In genomic region chr15:50181206-50181982, GRCh38 we compare ENCODE assay signal across 8 cellular contexts. TPM values are rescaled to one million over a fixed set of nuclear protein-coding genes. Genes with fewer than 3 reads are reported as not detected.
DNase-seq lines count a peak whose midpoint lies in the region; ATAC-seq, FAIRE-seq and TF ChIP-seq lines count a peak whose summit lies in the region.

No MANE protein-coding gene starts in this region.

- intact Hi-C loops in transverse colon (cut with DNase I; ENCODE audit: low total_unique reads): no loop called here

- ATAC-seq in activated T-helper 17 cell treated with anti-CD3 and anti-CD28 coated beads, Interleukin-2, amount 50 U/mL, for 72 hours (replicated peaks): no peak
- no peak for ATAC-seq in GM19328 (IDR thresholded peaks at IDR 0.05; ENCODE audit: unreplicated experiment)
- no peak for ATAC-seq in HG02623 (IDR thresholded peaks at IDR 0.05; ENCODE audit: unreplicated experiment)

- no peak for TF ChIP-seq RAD21 in liver (IDR thresholded peaks at IDR 0.05)

- no peaks in the 10 kb centered on the region for H3K36me3 ChIP-seq in liver (ENCODE audit: control insufficient read depth in 4 of 4, insufficient read depth in 3 of 4, low read depth in 1 of 4, low read length in 3 of 4)
- H3K36me3 ChIP-seq in transverse colon: no peaks in the 10 kb centered on the region

- H3K9me3 Mint-ChIP-seq in activated naive CD4-positive, alpha-beta T cell treated with anti-CD3 and anti-CD28 coated beads, Interleukin-2, amount 50 U/mL, for 24 hours: no peaks in the 10 kb centered on the region
- no peaks in the 10 kb centered on the region for H3K9me3 Mint-ChIP-seq in activated T-helper 17 cell treated with anti-CD3 and anti-CD28 coated beads, Interleukin-2, amount 50 U/mL, for 72 hours

- H3K4me1 Mint-ChIP-seq in activated naive CD4-positive, alpha-beta T cell treated with anti-CD3 and anti-CD28 coated beads, Interleukin-2, amount 50 U/mL, for 24 hours: peaks cover 21% of the 10 kb centered on the region
- H3K4me1 Mint-ChIP-seq in activated T-helper 17 cell treated with anti-CD3 and anti-CD28 coated beads, Interleukin-2, amount 50 U/mL, for 72 hours: peaks cover 22% of the 10 kb centered on the region

- H3K27ac ChIP-seq in liver (ENCODE audit: low read depth in 1 of 2, low read length in 2 of 2): peak overlapping the region; percentile 86 to 93
- peak overlapping the region in 3 of 4 donors; percentile 20 to 76 (median 36) for H3K27ac ChIP-seq in transverse colon

- no peak for TF ChIP-seq CTCF in liver (IDR thresholded peaks at IDR 0.05; ENCODE audit: low read depth, low read length, missing input control)
- no peak for TF ChIP-seq CTCF in transverse colon (IDR thresholded peaks at IDR 0.05)

- H3K27me3 ChIP-seq in liver (ENCODE audit: control insufficient read depth in 4 of 4, insufficient read depth in 4 of 4, low read length in 3 of 4): no peaks in the 10 kb centered on the region
- peaks cover 13% of the 10 kb centered on the region for H3K27me3 ChIP-seq in transverse colon

- H3K9me3 ChIP-seq in liver (ENCODE audit: control insufficient read depth in 4 of 4, low read length in 3 of 4) (no peaks in the 10 kb centered on the region), transverse colon (no peaks in the 10 kb centered on the region)

- 20% methylated on average over 18 of the region's 18 CpGs for WGBS in liver
- WGBS in transverse colon (ENCODE audit: low coverage in 1 of 2), 2 donors: 50 to 61% methylated on average over 4 to 18 of the region's 18 CpGs

- no peak for TF ChIP-seq POLR2A in transverse colon (IDR thresholded peaks at IDR 0.05)
- TF ChIP-seq POLR2A in GM12891 (IDR thresholded peaks at IDR 0.05; ENCODE audit: low read depth, low read length): no peak

- peak overlapping the region; percentile 59 for H3K27ac Mint-ChIP-seq in activated naive CD4-positive, alpha-beta T cell treated with anti-CD3 and anti-CD28 coated beads, Interleukin-2, amount 50 U/mL, for 24 hours
- no peak overlapping the region for H3K27ac Mint-ChIP-seq in activated T-helper 17 cell treated with anti-CD3 and anti-CD28 coated beads, Interleukin-2, amount 50 U/mL, for 72 hours

- in situ Hi-C loops in transverse colon (cut with MboI; ENCODE audit: low pct_ligation_motif_present in 1 of 4, low pct_unique_long_range_greater_than_20kb in 1 of 4, low sequenced_read_pairs in 3 of 4): no loop called here

- no peak for FAIRE-seq in GM12891 (lab: Jason Lieb, UNC)

- peak overlapping the region; percentile 86 to 96 (median 89) for H3K4me3 ChIP-seq in liver (ENCODE audit: low read depth in 1 of 3, low read length in 3 of 3)
- peak overlapping the region in 3 of 4 donors; percentile 52 to 71 (median 60) for H3K4me3 ChIP-seq in transverse colon

- peaks cover under 1 to 25% (median 9%) of the 10 kb centered on the region in 4 donors for H3K4me1 ChIP-seq in liver (ENCODE audit: control insufficient read depth in 4 of 4, insufficient read depth in 4 of 4, low read length in 3 of 4)
- H3K4me1 ChIP-seq in transverse colon: peaks cover 0 to 29% (median 16%) of the 10 kb centered on the region in 4 donors

- H3K27me3 Mint-ChIP-seq in activated naive CD4-positive, alpha-beta T cell treated with anti-CD3 and anti-CD28 coated beads, Interleukin-2, amount 50 U/mL, for 24 hours: peaks cover 24% of the 10 kb centered on the region
- peaks cover 24% of the 10 kb centered on the region for H3K27me3 Mint-ChIP-seq in activated T-helper 17 cell treated with anti-CD3 and anti-CD28 coated beads, Interleukin-2, amount 50 U/mL, for 72 hours

- H3K36me3 Mint-ChIP-seq in activated naive CD4-positive, alpha-beta T cell treated with anti-CD3 and anti-CD28 coated beads, Interleukin-2, amount 50 U/mL, for 24 hours: no peaks in the 10 kb centered on the region
- peaks cover 5% of the 10 kb centered on the region for H3K36me3 Mint-ChIP-seq in activated T-helper 17 cell treated with anti-CD3 and anti-CD28 coated beads, Interleukin-2, amount 50 U/mL, for 72 hours (ENCODE audit: low read depth)

- peak overlapping the region; percentile 90 for H3K4me3 Mint-ChIP-seq in activated naive CD4-positive, alpha-beta T cell treated with anti-CD3 and anti-CD28 coated beads, Interleukin-2, amount 50 U/mL, for 24 hours
- H3K4me3 Mint-ChIP-seq in activated T-helper 17 cell treated with anti-CD3 and anti-CD28 coated beads, Interleukin-2, amount 50 U/mL, for 72 hours: peak overlapping the region; percentile 99

- TF ChIP-seq EP300 in transverse colon (IDR thresholded peaks at IDR 0.05; ENCODE audit: low read depth): no peak

- H3K9ac ChIP-seq in liver (ENCODE audit: low read depth in 1 of 2, low read length in 2 of 2): peak overlapping the region; percentile 64 to 65

- DNase-seq in activated naive CD4-positive, alpha-beta T cell treated with anti-CD3 and anti-CD28 coated beads, Interleukin-2, amount 50 U/mL, for 16 hours: no peak
- DNase-seq in transverse colon (no peak), GM12891 (ENCODE audit: insufficient read length, low spot score) (no peak)

TF ChIP-seq in liver, 16 proteins besides CTCF, POLR2A, EP300 and RAD21:
- TF ChIP-seq REST (IDR thresholded peaks at IDR 0.05): no peak
- TF ChIP-seq YY1 (IDR thresholded peaks at IDR 0.05): peak; percentile 49
- TF ChIP-seq RXRA (IDR thresholded peaks at IDR 0.05): peak in 1 of 2 donors; percentile 15
TF ChIP-seq in liver: peak in this region for 2.

TF ChIP-seq in GM12891, 5 proteins besides CTCF, POLR2A, EP300 and RAD21:
- TF ChIP-seq POLR2AphosphoS5 (IDR thresholded peaks at IDR 0.05; ENCODE audit: low read depth, low read length) (no peak), POU2F2 (IDR thresholded peaks at IDR 0.05; ENCODE audit: low read depth, low read length) (no peak), SPI1 (IDR thresholded peaks at IDR 0.05; ENCODE audit: low read depth, low read length) (no peak), TAF1 (IDR thresholded peaks at IDR 0.05; ENCODE audit: low read depth, low read length) (no peak), PAX5 (IDR thresholded peaks at IDR 0.05; ENCODE audit: insufficient read depth, low read length, severe bottlenecking) (no peak)

RNA-seq across cellular contexts. Expression of gene SLC27A2, which starts 0.6 kb away (rescaled TPM):
- 10 to 100 TPM; 15.9 to 41.7 TPM for total RNA-seq in activated T-helper 17 cell treated with anti-CD3 and anti-CD28 coated beads, Interleukin-2, amount 50 U/mL, for 72 hours
- total RNA-seq in liver: 100 to 1,000 TPM in 1 of 2 donors, 10 to 100 TPM in 1; 80.2 to 504 TPM
- polyA plus RNA-seq in liver: 100 to 1,000 TPM; 102 to 331 TPM
- total RNA-seq in transverse colon: 10 to 100 TPM in 2 of 4 donors, 1 to 10 TPM in 2; 8.2 to 38.3 (median 21.5) TPM
- polyA plus RNA-seq in GM12891 (2012; ENCODE audit: low read depth, missing spikeins): 0.22 TPM
